23 cellular contexts compared by ENCODE assay signal in genomic region chr22:30640839-30641430, GRCh38.
"Had no signal": no experiment of that assay in that cellular context is flagged by ENCODE, and none has a peak within 500 bp of the region (broad histone marks: within the 10 kb centered on the region; RNA-seq: fewer than 3 reads in every experiment).

No MANE protein-coding gene starts in this region.

- H3K4me1 ChIP-seq: foreskin keratinocyte had no signal

- H3K27ac ChIP-seq: epithelial cell of prostate, foreskin keratinocyte, sigmoid colon, transverse colon, vagina had no signal

- H3K9me3 ChIP-seq: sigmoid colon, transverse colon, vagina had no signal

- H3K4me3 ChIP-seq: lung, sigmoid colon, transverse colon, vagina had no signal

- DNase-seq: activated CD4-positive, alpha-beta T cell treated with anti-CD3 and anti-CD28 coated beads, Interleukin-2, amount 10 ng/mL, durations not matched to agents 24 days and 14 days; activated CD4-positive, CD25-positive, alpha-beta regulatory T cell; activated CD8-positive, alpha-beta memory T cell treated with anti-CD3 and anti-CD28 coated beads, Interleukin-2, amount 50 U/mL, for 4 hours; activated CD8-positive, alpha-beta T cell treated with anti-CD3 and anti-CD28 coated beads for 36 hours; activated effector memory CD4-positive, alpha-beta T cell treated with Interleukin-2 at 50 U/mL for 16 hours; activated naive CD4-positive, alpha-beta T cell treated with anti-CD3 and anti-CD28 coated beads, Interleukin-2, amount 50 U/mL, for 16 hours; activated T-cell treated with anti-CD3 and anti-CD28 coated beads, Interleukin-2, amount 50 U/mL, for 48 hours; foreskin keratinocyte; midbrain; nephron progenitor cell; SIG-M5; sigmoid colon; stimulated activated CD4-positive, alpha-beta T cell treated with anti-CD3 and anti-CD28 coated beads, Interleukin-12 subunit alpha, Interleukin-12 subunit beta, amount 100 ng/mL, for 4 hours; stimulated activated CD4-positive, alpha-beta T cell treated with anti-CD3 and anti-CD28 coated beads, Interleukin-1b, Interleukin-23, amount 100 ng/mL, for 48 hours; stimulated activated CD8-positive, alpha-beta memory T cell treated with anti-CD3 and anti-CD28 coated beads, Interleukin-4, amount 100 ng/mL, for 48 hours; stimulated activated naive CD4-positive, alpha-beta T cell; T-cell; T1000; transverse colon had no signal

- H3K36me3 ChIP-seq: sigmoid colon, transverse colon had no signal

- ATAC-seq: activated CD8-positive, alpha-beta T cell treated with anti-CD3 and anti-CD28 coated beads for 36 hours; foreskin keratinocyte; SK-N-SH treated with all-trans-retinoic acid at 6 μM for 48 hours; T-cell had no signal

- H3K27me3 ChIP-seq: foreskin keratinocyte, sigmoid colon, transverse colon, vagina had no signal
